In genomic region chr2:98569197-98569793, GRCh38 we compare ENCODE assay signal across 8 cellular contexts. TPM values are rescaled to one million over a fixed set of nuclear protein-coding genes. Genes with fewer than 3 reads are reported as not detected.
DNase-seq lines count a peak whose midpoint lies in the region; ATAC-seq and TF ChIP-seq lines count a peak whose summit lies in the region.

No MANE protein-coding gene starts in this region.

- no peaks in the 10 kb centered on the region for H3K9me3 ChIP-seq in body of pancreas

- no peak overlapping the region for H3K4me3 ChIP-seq in body of pancreas

- DNase-seq in COR-L47 (lab: John Stamatoyannopoulos, UW) (peak; percentile 16), UCSD-AML1 (lab: John Stamatoyannopoulos, UW; ENCODE audit: unreplicated experiment) (peak; percentile 60), body of pancreas (peak; percentile 30 to 61 (median 40)), left lobe of liver (ENCODE audit: low spot score) (no peak), NCI-H1092 (lab: John Stamatoyannopoulos, UW) (no peak)
- peak; percentile 62 for DNase-seq in stimulated activated CD8-positive, alpha-beta memory T cell treated with anti-CD3 and anti-CD28 coated beads, Interleukin-15, amount 100 ng/mL, for 1 hour (ENCODE audit: low read depth)

- H3K27me3 ChIP-seq in body of pancreas, result no peaks in the 10 kb centered on the region

- ATAC-seq in HG02798 (IDR thresholded peaks at IDR 0.05; ENCODE audit: poor library complexity, unreplicated experiment), result peak; percentile 64
- ATAC-seq in body of pancreas, result peak; percentile 33
- ATAC-seq in left lobe of liver, result peak; percentile 71
- ATAC-seq in GM19035 (IDR thresholded peaks at IDR 0.05; ENCODE audit: unreplicated experiment), result no peak

- no peaks in the 10 kb centered on the region for H3K36me3 ChIP-seq in body of pancreas (replicated peaks in 1 of 2; ENCODE audit: insufficient read depth in 1 of 2, low read depth in 2 of 2)

- 64 to 68% methylated on average over 14 to 19 of the region's 19 CpGs for WGBS in body of pancreas, 2 donors

- peak; percentile 48 to 86 (median 59) for TF ChIP-seq CTCF in body of pancreas (IDR thresholded peaks at IDR 0.05)

- no peaks in the 10 kb centered on the region for H3K4me1 ChIP-seq in body of pancreas

- intact Hi-C loops in body of pancreas (cut with DNase I), result no loop called here

- no peak overlapping the region for H3K27ac ChIP-seq in body of pancreas

- TF ChIP-seq POLR2A in body of pancreas (IDR thresholded peaks at IDR 0.05), result no peak

RNA-seq across cellular contexts. Expression of gene COA5, which starts 39.0 kb away (rescaled TPM):
- 10 to 100 TPM; 20.1 to 39.2 TPM for total RNA-seq in body of pancreas
- total RNA-seq in left lobe of liver, result 21.2 TPM

RNA-seq across cellular contexts. Expression of gene UNC50, which starts 39.1 kb away (rescaled TPM):
- total RNA-seq in body of pancreas, result 10 to 100 TPM; 30.9 to 53.7 TPM
- 18.3 TPM for total RNA-seq in left lobe of liver

Comparison
In these comparisons a context has a peak if more than half of its experiments do, and no peak if none do; other contexts are left out.
1. DNase-seq: peak in COR-L47 (single experiment), UCSD-AML1 (single experiment), body of pancreas (4 of 4) and stimulated activated CD8-positive, alpha-beta memory T cell treated with anti-CD3 and anti-CD28 coated beads, Interleukin-15, amount 100 ng/mL, for 1 hour (single experiment); none in left lobe of liver (single experiment) and NCI-H1092 (single experiment).